21 cellular contexts compared by ENCODE assay signal in the genomic region with DNA sequence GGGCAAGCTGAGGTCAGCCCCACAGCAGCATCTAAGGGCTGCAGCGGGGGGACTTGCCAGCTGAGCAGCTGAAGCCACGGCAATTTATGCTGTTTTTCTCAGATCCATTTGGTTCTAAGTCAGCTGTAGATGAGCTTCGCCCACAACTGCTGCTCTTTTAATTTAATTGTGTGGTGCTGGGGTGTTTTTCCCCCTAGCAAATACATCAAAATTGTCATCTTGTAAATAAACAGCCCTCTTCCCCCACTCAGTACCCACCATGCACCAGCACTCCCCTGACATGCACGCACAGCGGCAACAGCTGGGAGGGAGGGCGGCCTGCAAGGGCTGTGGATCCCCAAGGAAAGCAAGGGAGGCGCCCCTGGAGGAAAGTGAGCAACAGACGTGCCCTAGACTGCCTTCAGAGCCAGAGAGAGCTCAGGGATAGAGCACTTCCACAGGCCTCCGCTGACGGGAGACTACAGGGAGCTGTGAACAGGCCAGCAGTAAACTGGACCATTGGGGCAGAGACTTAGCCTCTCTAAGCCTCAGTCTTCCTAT.
A peak's percentile ranks its signal among the peaks of the same experiment; 100 is the strongest.
DNase-seq lines count a peak whose midpoint lies in the region; ATAC-seq and TF ChIP-seq lines count a peak whose summit lies in the region.
"Had no signal": no experiment of that assay in that cellular context is flagged by ENCODE, and none has a peak within 500 bp of the region (broad histone marks: within the 10 kb centered on the region; RNA-seq: fewer than 3 reads in every experiment).

No MANE protein-coding gene starts in this region.

- peaks cover 2% of the 10 kb centered on the region for H3K27me3 Mint-ChIP-seq in chondrocyte (ENCODE audit: low read depth)

- TF ChIP-seq POLR2A in sigmoid colon (IDR thresholded peaks at IDR 0.05): no peak

- H3K4me3 ChIP-seq in sigmoid colon: no peak overlapping the region
- H3K4me3 ChIP-seq: A549, HAP-1, K562, MG63, SJCRH30 had no signal

- 52 to 64% methylated on average over 10 of the region's 10 CpGs for WGBS in sigmoid colon, 2 donors

- no peaks in the 10 kb centered on the region for H3K36me3 ChIP-seq in sigmoid colon
- H3K36me3 ChIP-seq: HAP-1, MG63, SJCRH30 had no signal

- H3K27me3 ChIP-seq in sigmoid colon: no peaks in the 10 kb centered on the region
- H3K27me3 ChIP-seq: MG63 had no signal

- TF ChIP-seq EP300 in sigmoid colon (IDR thresholded peaks at IDR 0.05): no peak

- no peaks in the 10 kb centered on the region for H3K4me1 Mint-ChIP-seq in chondrocyte (ENCODE audit: low read depth)
- H3K4me1 Mint-ChIP-seq: B cell, CD14-positive monocyte had no signal

- H3K36me3 Mint-ChIP-seq in chondrocyte (ENCODE audit: low read depth): no peaks in the 10 kb centered on the region
- H3K36me3 Mint-ChIP-seq: CD14-positive monocyte had no signal

- peaks cover 10% of the 10 kb centered on the region for H3K9me3 Mint-ChIP-seq in chondrocyte (ENCODE audit: low read depth)

- no peak overlapping the region for H3K4me3 Mint-ChIP-seq in chondrocyte (ENCODE audit: unreplicated experiment)
- H3K4me3 Mint-ChIP-seq: B cell, CD14-positive monocyte had no signal

- no peaks in the 10 kb centered on the region for H3K4me1 ChIP-seq in sigmoid colon
- H3K4me1 ChIP-seq: A549, HAP-1, SJCRH30 had no signal

- H3K27ac Mint-ChIP-seq in chondrocyte (ENCODE audit: unreplicated experiment): no peak overlapping the region
- H3K27ac Mint-ChIP-seq: B cell, CD14-positive monocyte had no signal

- DNase-seq in NCI-H1694 treated with DMSO at 0.1 percent for 48 hours (lab: John Stamatoyannopoulos, UW) (peak; percentile 61), chondrocyte (ENCODE audit: low spot score) (peak; percentile 76), iPS-NIHi7 (ENCODE audit: extremely low spot score) (peak; percentile 36), sigmoid colon (peak; percentile 51), GDM1 (lab: John Stamatoyannopoulos, UW) (no peak), foreskin melanocyte (no peak)
- no peak for DNase-seq in stimulated activated naive CD8-positive, alpha-beta T cell treated with anti-CD3 and anti-CD28 coated beads, Interleukin-15, Interleukin-2, amounts not matched to agents 100 U/mL and 50 U/mL, for 24 hours
- DNase-seq: DMS53, MG63, NCI-H1417, NCI-H1930, NCI-H524 treated with DMSO at 0.1 percent for 48 hours, OCI-M1, SJCRH30 had no signal

- no peak for TF ChIP-seq CTCF in chondrocyte (IDR thresholded peaks at IDR 0.05)
- TF ChIP-seq CTCF in sigmoid colon (IDR thresholded peaks at IDR 0.05): no peak

- no peaks in the 10 kb centered on the region for H3K9me3 ChIP-seq in sigmoid colon
- H3K9me3 ChIP-seq: HAP-1, MG63, SJCRH30 had no signal

- no peak overlapping the region for H3K27ac ChIP-seq in sigmoid colon
- H3K27ac ChIP-seq: A549, HL-60, SJCRH30 had no signal

- intact Hi-C loops in sigmoid colon (cut with DNase I): no loop called here

- no peak for ATAC-seq in stimulated activated naive CD8-positive, alpha-beta T cell treated with anti-CD3 and anti-CD28 coated beads, Interleukin-15, Interleukin-2, amounts not matched to agents 100 U/mL and 50 U/mL, for 24 hours
- ATAC-seq: A549, HepG2, K562 had no signal

Comparison
In these comparisons a context has a peak if more than half of its experiments do, and no peak if none do; other contexts are left out.
1. DNase-seq: peak in NCI-H1694 treated with DMSO at 0.1 percent for 48 hours (single experiment), chondrocyte (single experiment), iPS-NIHi7 (single experiment) and sigmoid colon (single experiment); none in GDM1 (single experiment), foreskin melanocyte (single experiment) and stimulated activated naive CD8-positive, alpha-beta T cell treated with anti-CD3 and anti-CD28 coated beads, Interleukin-15, Interleukin-2, amounts not matched to agents 100 U/mL and 50 U/mL, for 24 hours (single experiment).